Comparison of ENCODE assay signal across 28 cellular contexts in the genomic region with DNA sequence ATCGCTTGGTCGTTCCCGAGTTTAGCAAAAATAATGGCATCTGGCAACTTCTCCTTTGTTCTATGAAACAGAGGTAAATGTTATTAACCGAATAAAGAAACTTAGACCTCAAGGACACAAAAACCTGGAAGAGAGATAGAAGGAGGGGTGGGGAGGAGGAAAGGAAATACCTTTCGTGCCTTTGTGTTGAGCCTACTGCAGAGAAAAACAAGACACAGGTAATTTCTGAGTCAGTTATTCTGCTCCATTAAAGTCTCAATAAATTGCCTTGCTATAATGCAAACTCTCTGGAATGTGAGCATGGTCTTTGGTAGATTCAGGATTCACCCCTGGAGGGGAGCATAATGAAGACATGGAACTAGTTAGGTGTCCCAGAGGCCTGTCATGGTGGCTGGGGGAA.
"Had no signal": no experiment of that assay in that cellular context is flagged by ENCODE, and none has a peak within 500 bp of the region (broad histone marks: within the 10 kb centered on the region; RNA-seq: fewer than 3 reads in every experiment).

No MANE protein-coding gene starts in this region.

- H3K36me3 Mint-ChIP-seq: activated CD4-positive, alpha-beta memory T cell treated with anti-CD3 and anti-CD28 coated beads for 36 hours; activated naive CD8-positive, alpha-beta T cell treated with anti-CD3 and anti-CD28 coated beads for 36 hours; naive B cell; stimulated activated naive B cell treated with anti-CD40 and anti-IgM and Interleukin-4, amounts not matched to agents 10 μg/mL and 1 μg/mL and 100 μg/mL, for 72 hours had no signal

- H3K9me3 Mint-ChIP-seq: activated CD4-positive, alpha-beta memory T cell treated with anti-CD3 and anti-CD28 coated beads for 36 hours; activated CD4-positive, alpha-beta T cell treated with anti-CD3 and anti-CD28 coated beads, Interleukin-2, amount 10 ng/mL, durations not matched to agents 24 days and 14 days; activated naive CD8-positive, alpha-beta T cell treated with anti-CD3 and anti-CD28 coated beads for 36 hours; activated T-helper 1 cell treated with anti-CD3 and anti-CD28 coated beads, Interleukin-12 subunit alpha, Interleukin-12 subunit beta, Interleukin-2, Interleukin-4 antibody, amounts not matched to agents 30 ng/mL and 10 ng/mL and 1 ng/mL, durations not matched to agents 14 hours and 24 hours and 36 hours had no signal

- H3K4me1 ChIP-seq: adrenal gland, body of pancreas, pancreas, prostate gland, upper lobe of right lung had no signal

- H3K27ac ChIP-seq: adrenal gland, body of pancreas, left ventricle myocardium inferior, pancreas, prostate gland, right atrium auricular region, stomach, thyroid gland, upper lobe of right lung had no signal

- DNase-seq: activated CD4-positive, alpha-beta memory T cell treated with anti-CD3 and anti-CD28 coated beads for 36 hours; activated CD4-positive, alpha-beta T cell treated with anti-CD3 and anti-CD28 coated beads, Interleukin-2, amount 10 ng/mL, durations not matched to agents 24 days and 14 days; activated CD4-positive, CD25-positive, alpha-beta regulatory T cell treated with anti-CD3 and anti-CD28 coated beads, Interleukin-2, amount 50 U/mL, for 72 hours; activated CD8-positive, alpha-beta memory T cell treated with anti-CD3 and anti-CD28 coated beads, Interleukin-2, amount 50 U/mL, for 4 hours; activated effector memory CD4-positive, alpha-beta T cell treated with anti-CD3 and anti-CD28 coated beads, Interleukin-2, amount 50 U/mL, for 16 hours; activated naive CD4-positive, alpha-beta T cell treated with anti-CD3 and anti-CD28 coated beads for 36 hours; activated naive CD8-positive, alpha-beta T cell treated with anti-CD3 and anti-CD28 coated beads for 36 hours; activated T-cell treated with anti-CD3 and anti-CD28 coated beads, Interleukin-2, amount 50 U/mL, for 1 hour; adrenal gland; aorta; body of pancreas; cortex of kidney; effector memory CD8-positive, alpha-beta T cell; left ventricle myocardium inferior; naive B cell; pancreas; stimulated activated CD4-positive, alpha-beta T cell treated with anti-CD3 and anti-CD28 coated beads, Interleukin-1b, Interleukin-23, amount 100 ng/mL, for 48 hours; stimulated activated CD4-positive, alpha-beta T cell treated with anti-CD3 and anti-CD28 coated beads, Interleukin-4, amount 100 ng/mL, for 4 hours; stimulated activated naive B cell treated with anti-CD40 and anti-IgM and Interleukin-4, amounts not matched to agents 10 μg/mL and 1 μg/mL and 100 μg/mL, for 72 hours; stomach; T-helper 2 cell; thyroid gland; upper lobe of right lung had no signal

- H3K9me3 ChIP-seq: adrenal gland, body of pancreas, left ventricle myocardium inferior, pancreas, prostate gland, right atrium auricular region, stomach, thyroid gland, upper lobe of right lung had no signal

- H3K4me3 ChIP-seq: adrenal gland, body of pancreas, left ventricle myocardium inferior, lung, pancreas, prostate gland, right atrium auricular region, smooth muscle cell, stomach, thyroid gland, upper lobe of right lung had no signal

- H3K27me3 ChIP-seq: adrenal gland, body of pancreas, pancreas, right atrium auricular region, stomach, thyroid gland, upper lobe of right lung had no signal

- H3K36me3 ChIP-seq: adrenal gland, left ventricle myocardium inferior, pancreas, prostate gland, right atrium auricular region, stomach, thyroid gland, upper lobe of right lung had no signal

- H3K27me3 Mint-ChIP-seq: activated CD4-positive, alpha-beta T cell treated with anti-CD3 and anti-CD28 coated beads, Interleukin-2, amount 10 ng/mL, durations not matched to agents 24 days and 14 days; activated naive CD8-positive, alpha-beta T cell treated with anti-CD3 and anti-CD28 coated beads for 36 hours; stimulated activated naive B cell treated with anti-CD40 and anti-IgM and Interleukin-4, amounts not matched to agents 10 μg/mL and 1 μg/mL and 100 μg/mL, for 72 hours had no signal

- H3K27ac Mint-ChIP-seq: activated CD4-positive, alpha-beta memory T cell treated with anti-CD3 and anti-CD28 coated beads for 36 hours; activated CD4-positive, alpha-beta T cell treated with anti-CD3 and anti-CD28 coated beads, Interleukin-2, amount 10 ng/mL, durations not matched to agents 24 days and 14 days; activated naive CD4-positive, alpha-beta T cell treated with anti-CD3 and anti-CD28 coated beads for 36 hours; activated naive CD8-positive, alpha-beta T cell treated with anti-CD3 and anti-CD28 coated beads for 36 hours; activated T-helper 1 cell treated with anti-CD3 and anti-CD28 coated beads, Interleukin-12 subunit alpha, Interleukin-12 subunit beta, Interleukin-2, Interleukin-4 antibody, amounts not matched to agents 30 ng/mL and 10 ng/mL and 1 ng/mL, durations not matched to agents 14 hours and 24 hours and 36 hours; effector memory CD8-positive, alpha-beta T cell; naive B cell; stimulated activated naive B cell treated with anti-CD40 and anti-IgM and Interleukin-4, amounts not matched to agents 10 μg/mL and 1 μg/mL and 100 μg/mL, for 72 hours had no signal

- ATAC-seq: body of pancreas; effector memory CD8-positive, alpha-beta T cell; pancreas; stimulated activated naive B cell treated with anti-CD40 and anti-IgM and Interleukin-4, amounts not matched to agents 10 μg/mL and 1 μg/mL and 100 μg/mL, for 72 hours; upper lobe of right lung had no signal

- H3K4me1 Mint-ChIP-seq: activated CD4-positive, alpha-beta T cell treated with anti-CD3 and anti-CD28 coated beads, Interleukin-2, amount 10 ng/mL, durations not matched to agents 24 days and 14 days; activated naive CD8-positive, alpha-beta T cell treated with anti-CD3 and anti-CD28 coated beads for 36 hours; naive B cell; stimulated activated naive B cell treated with anti-CD40 and anti-IgM and Interleukin-4, amounts not matched to agents 10 μg/mL and 1 μg/mL and 100 μg/mL, for 72 hours had no signal

- H3K4me3 Mint-ChIP-seq: activated CD4-positive, alpha-beta memory T cell treated with anti-CD3 and anti-CD28 coated beads for 36 hours; activated CD4-positive, alpha-beta T cell treated with anti-CD3 and anti-CD28 coated beads, Interleukin-2, amount 10 ng/mL, durations not matched to agents 24 days and 14 days; activated naive CD4-positive, alpha-beta T cell treated with anti-CD3 and anti-CD28 coated beads for 36 hours; activated naive CD8-positive, alpha-beta T cell treated with anti-CD3 and anti-CD28 coated beads for 36 hours; activated T-helper 1 cell treated with anti-CD3 and anti-CD28 coated beads, Interleukin-12 subunit alpha, Interleukin-12 subunit beta, Interleukin-2, Interleukin-4 antibody, amounts not matched to agents 30 ng/mL and 10 ng/mL and 1 ng/mL, durations not matched to agents 14 hours and 24 hours and 36 hours; effector memory CD8-positive, alpha-beta T cell; naive B cell; stimulated activated naive B cell treated with anti-CD40 and anti-IgM and Interleukin-4, amounts not matched to agents 10 μg/mL and 1 μg/mL and 100 μg/mL, for 72 hours had no signal
